ENCODE assay signal across 20 cellular contexts in genomic region chr7:11570922-11571550, GRCh38.
"Had no signal": no experiment of that assay in that cellular context is flagged by ENCODE, and none has a peak within 500 bp of the region (broad histone marks: within the 10 kb centered on the region; RNA-seq: fewer than 3 reads in every experiment).

No MANE protein-coding gene starts in this region.

- H2AFZ ChIP-seq: parathyroid adenoma had no signal

- H3K36me3 ChIP-seq: ascending aorta, breast epithelium, left ventricle myocardium inferior, neutrophil had no signal

- DNase-seq: activated CD4-positive, alpha-beta T cell treated with anti-CD3 and anti-CD28 coated beads for 1 hour; activated CD4-positive, alpha-beta T cell treated with anti-CD3 and anti-CD28 coated beads, Interleukin-2, amount 50 U/mL, for 48 hours; activated naive CD4-positive, alpha-beta T cell treated with anti-CD3 and anti-CD28 coated beads for 36 hours; activated naive CD8-positive, alpha-beta T cell treated with anti-CD3 and anti-CD28 coated beads, Interleukin-2, amount 50 U/mL, for 24 hours; cerebellar nuclear complex; effector memory CD8-positive, alpha-beta T cell; hippocampal formation; kidney; left ventricle myocardium inferior; naive thymus-derived CD8-positive, alpha-beta T cell; stimulated activated CD4-positive, alpha-beta T cell treated with anti-CD3 and anti-CD28 coated beads, Interleukin-15, amount 100 ng/mL, for 24 hours; stimulated activated CD4-positive, alpha-beta T cell treated with anti-CD3 and anti-CD28 coated beads, Interleukin-4, amount 100 ng/mL, for 1 hour; stimulated activated naive B cell treated with anti-CD40 and anti-IgM and Interleukin-4, amounts not matched to agents 10 μg/mL and 1 μg/mL and 100 μg/mL, for 72 hours; T-helper 1 cell; T1000; trophoblast cell had no signal

- H3K9me3 ChIP-seq: ascending aorta, breast epithelium, left ventricle myocardium inferior, neutrophil had no signal

- H3K27me3 ChIP-seq: ascending aorta, breast epithelium, neutrophil had no signal

- H3K4me3 ChIP-seq: ascending aorta, breast epithelium, left ventricle myocardium inferior had no signal

- H3K27ac ChIP-seq: ascending aorta, breast epithelium, left ventricle myocardium inferior, neutrophil, parathyroid adenoma had no signal

- H3K9ac ChIP-seq: parathyroid adenoma had no signal

- ATAC-seq: activated naive CD8-positive, alpha-beta T cell treated with anti-CD3 and anti-CD28 coated beads, Interleukin-2, amount 50 U/mL, for 24 hours; effector memory CD8-positive, alpha-beta T cell; naive thymus-derived CD8-positive, alpha-beta T cell had no signal

- H3K4me1 ChIP-seq: ascending aorta, breast epithelium, left ventricle myocardium inferior, parathyroid adenoma had no signal

- H3K79me2 ChIP-seq: parathyroid adenoma had no signal
